In the genomic region with DNA sequence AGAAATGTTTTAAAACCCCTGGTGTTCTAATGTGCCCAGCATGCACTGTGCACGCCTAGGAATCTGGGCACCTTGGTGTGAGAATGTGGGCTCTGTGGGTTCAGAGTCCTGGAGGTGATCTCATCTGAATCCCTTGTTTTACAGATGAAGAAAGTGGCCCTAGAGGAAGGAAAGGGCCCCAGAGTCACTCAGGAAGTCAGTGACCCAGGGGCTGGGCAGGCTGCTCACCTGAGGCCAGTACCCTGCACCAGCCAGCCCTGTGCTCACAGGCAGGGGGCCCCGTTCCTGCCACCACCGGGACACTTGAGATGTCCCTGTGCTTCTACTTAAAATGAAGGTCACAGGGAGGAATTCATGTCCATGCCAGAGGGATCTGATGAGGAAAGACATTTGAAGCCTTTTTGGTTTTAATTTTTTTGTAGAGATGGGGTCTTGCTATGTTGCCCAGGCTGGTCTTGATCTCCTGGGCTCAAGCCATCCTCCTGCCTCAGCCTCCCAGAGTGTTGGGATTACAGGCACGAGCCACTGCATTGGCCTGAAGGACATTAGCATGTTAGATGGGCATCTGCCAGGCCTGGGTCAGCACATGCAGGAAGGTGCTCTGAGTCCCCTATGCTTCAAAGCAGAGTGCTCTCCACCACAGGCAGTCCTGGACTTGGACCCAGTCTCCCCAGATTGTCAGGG, we compare ENCODE assay signal across 2 cellular contexts.
A peak's percentile ranks its signal among the peaks of the same experiment; 100 is the strongest.
TF ChIP-seq lines count a peak whose summit lies in the region.

No MANE protein-coding gene starts in this region.

TF ChIP-seq in HCT116, 20 proteins besides CTCF, POLR2A, EP300 and RAD21:
- TF ChIP-seq CEBPB (IDR thresholded peaks at IDR 0.05; ENCODE audit: low read depth) (no peak), CBX3 (IDR thresholded peaks at IDR 0.05; ENCODE audit: low read depth) (no peak), POLR2AphosphoS5 (IDR thresholded peaks at IDR 0.05; ENCODE audit: low read depth, low read length) (no peak), YY1 (IDR thresholded peaks at IDR 0.05; ENCODE audit: extremely low read depth, insufficient replicate concordance, low read depth, low read length) (no peak), SIN3A (IDR thresholded peaks at IDR 0.05; ENCODE audit: low read depth) (no peak), TCF7L2 (IDR thresholded peaks at IDR 0.05; ENCODE audit: borderline replicate concordance, extremely low read depth, insufficient read depth, insufficient read length) (no peak), JUND (IDR thresholded peaks at IDR 0.05) (no peak), EGR1 (IDR thresholded peaks at IDR 0.05; ENCODE audit: low read depth) (no peak), EZH2phosphoT487 (IDR thresholded peaks at IDR 0.05; ENCODE audit: borderline replicate concordance) (no peak), SRF (IDR thresholded peaks at IDR 0.05; ENCODE audit: low read depth) (no peak), ELF1 (IDR thresholded peaks at IDR 0.05; ENCODE audit: borderline replicate concordance, low read depth) (no peak), SP1 (IDR thresholded peaks at IDR 0.05; ENCODE audit: low read depth) (no peak), ZNF274 (IDR thresholded peaks at IDR 0.05; ENCODE audit: low read depth, low read length) (no peak)
- TF ChIP-seq, protein P1, sequence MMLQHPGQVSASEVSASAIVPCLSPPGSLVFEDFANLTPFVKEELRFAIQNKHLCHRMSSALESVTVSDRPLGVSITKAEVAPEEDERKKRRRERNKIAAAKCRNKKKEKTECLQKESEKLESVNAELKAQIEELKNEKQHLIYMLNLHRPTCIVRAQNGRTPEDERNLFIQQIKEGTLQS (IDR thresholded peaks at IDR 0.05): no peak
- TF ChIP-seq, protein P2, sequence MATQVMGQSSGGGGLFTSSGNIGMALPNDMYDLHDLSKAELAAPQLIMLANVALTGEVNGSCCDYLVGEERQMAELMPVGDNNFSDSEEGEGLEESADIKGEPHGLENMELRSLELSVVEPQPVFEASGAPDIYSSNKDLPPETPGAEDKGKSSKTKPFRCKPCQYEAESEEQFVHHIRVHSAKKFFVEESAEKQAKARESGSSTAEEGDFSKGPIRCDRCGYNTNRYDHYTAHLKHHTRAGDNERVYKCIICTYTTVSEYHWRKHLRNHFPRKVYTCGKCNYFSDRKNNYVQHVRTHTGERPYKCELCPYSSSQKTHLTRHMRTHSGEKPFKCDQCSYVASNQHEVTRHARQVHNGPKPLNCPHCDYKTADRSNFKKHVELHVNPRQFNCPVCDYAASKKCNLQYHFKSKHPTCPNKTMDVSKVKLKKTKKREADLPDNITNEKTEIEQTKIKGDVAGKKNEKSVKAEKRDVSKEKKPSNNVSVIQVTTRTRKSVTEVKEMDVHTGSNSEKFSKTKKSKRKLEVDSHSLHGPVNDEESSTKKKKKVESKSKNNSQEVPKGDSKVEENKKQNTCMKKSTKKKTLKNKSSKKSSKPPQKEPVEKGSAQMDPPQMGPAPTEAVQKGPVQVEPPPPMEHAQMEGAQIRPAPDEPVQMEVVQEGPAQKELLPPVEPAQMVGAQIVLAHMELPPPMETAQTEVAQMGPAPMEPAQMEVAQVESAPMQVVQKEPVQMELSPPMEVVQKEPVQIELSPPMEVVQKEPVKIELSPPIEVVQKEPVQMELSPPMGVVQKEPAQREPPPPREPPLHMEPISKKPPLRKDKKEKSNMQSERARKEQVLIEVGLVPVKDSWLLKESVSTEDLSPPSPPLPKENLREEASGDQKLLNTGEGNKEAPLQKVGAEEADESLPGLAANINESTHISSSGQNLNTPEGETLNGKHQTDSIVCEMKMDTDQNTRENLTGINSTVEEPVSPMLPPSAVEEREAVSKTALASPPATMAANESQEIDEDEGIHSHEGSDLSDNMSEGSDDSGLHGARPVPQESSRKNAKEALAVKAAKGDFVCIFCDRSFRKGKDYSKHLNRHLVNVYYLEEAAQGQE (IDR thresholded peaks at IDR 0.05; ENCODE audit: low read depth): no peak

TF ChIP-seq in K562, 482 proteins besides CTCF, POLR2A, EP300 and RAD21:
- TF ChIP-seq MTA1 (IDR thresholded peaks at IDR 0.05; ENCODE audit: borderline replicate concordance) (no peak), ZNF121 (CRISPR knock-in tag; conservative IDR thresholded peaks at IDR 0.05) (peak; percentile 93)
